Comparison of ENCODE assay signal across 22 cellular contexts in the genomic region with DNA sequence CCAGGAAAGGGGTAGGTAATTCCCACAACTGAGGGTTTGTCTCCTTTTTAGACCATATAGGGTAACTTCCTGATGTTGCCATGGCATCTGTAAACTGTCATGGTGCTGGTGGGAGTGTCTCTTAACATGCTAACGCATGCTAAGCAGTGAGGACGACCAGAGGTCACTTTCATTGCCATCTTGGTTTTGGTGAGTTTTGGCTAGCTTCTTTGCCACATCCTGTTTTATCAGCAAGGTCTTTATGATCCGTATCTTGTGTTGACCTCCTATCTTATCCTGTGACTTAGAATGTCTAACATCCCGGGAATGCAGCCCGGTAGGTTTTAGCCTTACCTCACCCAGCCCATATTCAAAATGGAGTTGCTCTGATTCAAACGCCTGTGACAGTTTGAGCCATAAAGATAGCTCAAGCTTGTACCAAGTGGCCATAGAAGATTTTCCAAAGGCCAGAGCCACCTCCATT.
DNase-seq lines count a peak whose midpoint lies in the region; ATAC-seq, FAIRE-seq and TF ChIP-seq lines count a peak whose summit lies in the region.
"Had no signal": no experiment of that assay in that cellular context is flagged by ENCODE, and none has a peak within 500 bp of the region (broad histone marks: within the 10 kb centered on the region; RNA-seq: fewer than 3 reads in every experiment).

No MANE protein-coding gene starts in this region.

- WGBS in H1 (ENCODE audit: extremely low coverage in 1 of 2, insufficient coverage in 1 of 2, insufficient read length in 1 of 2, insufficient replicate concordance in 2 of 2, low coverage in 1 of 2, low lambda C conversion rate in 2 of 2, missing lambda C conversion rate in 1 of 2), 2 experiments, result 86% methylated on average over 6 of the region's 6 CpGs; no CpG with 5 or more reads in 1 of the 2 experiments
- WGBS in GM23248 (ENCODE audit: low coverage in 1 of 2, low lambda C conversion rate in 2 of 2, missing lambda C conversion rate in 2 of 2), 2 experiments, result 93 to 98% methylated on average over 6 of the region's 6 CpGs

- H2BK20ac ChIP-seq in H1 (ENCODE audit: low read length), result no peak overlapping the region

- no peak overlapping the region for H4K5ac ChIP-seq in H1 (ENCODE audit: insufficient read length, low read depth, low read length)

- TF ChIP-seq RAD21 in H1 (IDR thresholded peaks at IDR 0.05 in 1 of 2, conservative IDR thresholded peaks at IDR 0.05 in 1 of 2; ENCODE audit: low read depth in 2 of 2, low read length in 2 of 2), result no peak

- CTCF ChIA-PET in H1 (lab: Charles Lee; ENCODE audit: partially characterized antibody), result interaction anchor here (0.8 to 3.3 kb wide), 4 partner anchors 24 to 284 kb away, joined by 4 to 17 read pairs (median 5); no protein-coding TSS in a partner anchor

- ATAC-seq in HG03520 (IDR thresholded peaks at IDR 0.05; ENCODE audit: unreplicated experiment), result no peak

- no peak overlapping the region for H2BK5ac ChIP-seq in H1 (ENCODE audit: low read depth, low read length)

- H3K9me3 ChIP-seq in H1 (ENCODE audit: insufficient read depth in 2 of 2, low read depth in 1 of 2, low read length in 1 of 2) (peaks cover 7 to 12% of the 10 kb centered on the region in 2 experiments; a peak in 3 of 4 replicates), neutrophil (no peaks in the 10 kb centered on the region), GM23248 (ENCODE audit: low read depth) (peaks cover 3% of the 10 kb centered on the region)
- H3K9me3 ChIP-seq: suprapubic skin had no signal

- H2AFZ ChIP-seq in H1 (ENCODE audit: low read length), result no peak overlapping the region
- no peak overlapping the region for H2AFZ ChIP-seq in GM23248

- TF ChIP-seq EP300 in H1 (IDR thresholded peaks at IDR 0.05; ENCODE audit: borderline replicate concordance in 1 of 2, low read depth in 2 of 2, low read length in 2 of 2), result no peak

- no peak overlapping the region for H3K27ac ChIP-seq in H1 (ENCODE audit: low read depth, low read length)
- peak overlapping the region; percentile 64 for H3K27ac ChIP-seq in neutrophil
- no peak overlapping the region for H3K27ac ChIP-seq in GM23248
- H3K27ac ChIP-seq: suprapubic skin had no signal

- H4K20me1 ChIP-seq in H1 (replicated peaks in 1 of 2; ENCODE audit: control insufficient read depth in 1 of 2, insufficient read depth in 2 of 2, low read length in 2 of 2) (no peaks in the 10 kb centered on the region), GM23248 (ENCODE audit: insufficient read depth) (no peaks in the 10 kb centered on the region)

- H3K27me3 ChIP-seq in H1 (replicated peaks in 1 of 4; ENCODE audit: control insufficient read depth in 3 of 4, extremely low read depth in 1 of 4, insufficient read depth in 3 of 4, low read length in 3 of 4), result no peaks in the 10 kb centered on the region
- H3K27me3 ChIP-seq in neutrophil, result no peaks in the 10 kb centered on the region
- no peaks in the 10 kb centered on the region for H3K27me3 ChIP-seq in GM23248 (replicated peaks; ENCODE audit: insufficient read depth)
- H3K27me3 ChIP-seq: suprapubic skin had no signal

- H3K4me3 ChIP-seq in H1 (ENCODE audit: extremely low read depth in 1 of 4, insufficient read depth in 2 of 4, low read depth in 3 of 4, low read length in 4 of 4), result no peak overlapping the region
- no peak overlapping the region for H3K4me3 ChIP-seq in neutrophil (ENCODE audit: low read depth in 1 of 2, low read length in 1 of 2)
- no peak overlapping the region for H3K4me3 ChIP-seq in GM23248
- H3K4me3 ChIP-seq: suprapubic skin had no signal

- H3K18ac ChIP-seq in H1 (ENCODE audit: extremely low read depth, low read length), result no peak overlapping the region

- H3K36me3 ChIP-seq in H1 (ENCODE audit: control insufficient read depth in 2 of 4, insufficient read depth in 4 of 4, low read length in 3 of 4), result no peaks in the 10 kb centered on the region
- no peaks in the 10 kb centered on the region for H3K36me3 ChIP-seq in neutrophil
- no peaks in the 10 kb centered on the region for H3K36me3 ChIP-seq in GM23248 (ENCODE audit: low read depth)
- H3K36me3 ChIP-seq: suprapubic skin had no signal

- no peak for TF ChIP-seq CTCF in H1 (IDR thresholded peaks at IDR 0.05; ENCODE audit: control extremely low read depth in 1 of 3, insufficient read depth in 1 of 3, low read depth in 1 of 3, low read length in 3 of 3)
- TF ChIP-seq CTCF in neutrophil (IDR thresholded peaks at IDR 0.05), result no peak

- no peak overlapping the region for H3K14ac ChIP-seq in H1 (ENCODE audit: insufficient read length)

- H3K23ac ChIP-seq in H1 (ENCODE audit: insufficient read length), result no peak overlapping the region

- no peaks in the 10 kb centered on the region for H3K9me2 ChIP-seq in GM23248 (ENCODE audit: insufficient read depth)

- in situ Hi-C loops in GM23248 (cut with MboI), result no loop called here

- no peak overlapping the region; the same call in 1 of the 2 replicates for H2AK5ac ChIP-seq in H1 (ENCODE audit: low read depth, low read length)

- 0 out of 2 replicates have a peak overlapping the region, but pooled peaks have one; percentile 68 for H2BK12ac ChIP-seq in H1 (ENCODE audit: low read depth, low read length)

- H3K4me1 ChIP-seq in H1 (replicated peaks in 1 of 4; ENCODE audit: control insufficient read depth in 3 of 4, insufficient read depth in 4 of 4, low read length in 3 of 4), result 0 out of 7 replicates have a peak, but pooled peaks cover 0 to 3% (median 0%) of the 10 kb centered on the region in 4 experiments
- H3K4me1 ChIP-seq in neutrophil (ENCODE audit: control insufficient read depth in 1 of 2, insufficient read depth in 1 of 2, low read depth in 1 of 2, low read length in 1 of 2), result peaks cover 19% of the 10 kb centered on the region in 2 experiments
- H3K4me1 ChIP-seq in GM23248 (ENCODE audit: insufficient read depth), result no peaks in the 10 kb centered on the region

- no peak overlapping the region for H3K56ac ChIP-seq in H1 (replicated peaks; ENCODE audit: insufficient read length, low read depth, low read length)

- H3F3A ChIP-seq in GM23248 (ENCODE audit: insufficient read depth), result no peaks in the 10 kb centered on the region

- H3K79me1 ChIP-seq in H1 (ENCODE audit: low read depth, low read length), result no peaks in the 10 kb centered on the region

- H4K91ac ChIP-seq in H1 (replicated peaks; ENCODE audit: insufficient read length, low read length), result no peak overlapping the region

- FAIRE-seq in H1 (lab: Jason Lieb, UNC), result no peak
- FAIRE-seq: GM18507 had no signal

- no peak overlapping the region for H4K8ac ChIP-seq in H1 (ENCODE audit: extremely low read depth, insufficient read depth, low read length)

- H3K9ac ChIP-seq in H1 (replicated peaks in 1 of 4; ENCODE audit: extremely low read depth in 1 of 4, low read depth in 3 of 4, low read length in 3 of 4) (no peak overlapping the region), GM23248 (no peak overlapping the region)

- POLR2A ChIA-PET in H1 (lab: Charles Lee; ENCODE audit: partially characterized antibody), result no interaction called here

- H3K4me2 ChIP-seq in H1 (ENCODE audit: insufficient read depth in 1 of 2, low read depth in 2 of 2, low read length in 2 of 2) (no peak overlapping the region), GM23248 (ENCODE audit: unreplicated experiment) (no peak overlapping the region)

- H3K79me2 ChIP-seq in H1 (ENCODE audit: control insufficient read depth in 1 of 2, insufficient read depth in 2 of 2, low read length in 2 of 2) (no peaks in the 10 kb centered on the region), GM23248 (ENCODE audit: insufficient read depth) (no peaks in the 10 kb centered on the region)

- no peak overlapping the region for H2BK120ac ChIP-seq in H1 (replicated peaks; ENCODE audit: low read depth, low read length)

- no peak overlapping the region for H2BK15ac ChIP-seq in H1 (ENCODE audit: low read length)

- peak; percentile 57 for DNase-seq in ELF-1 (ENCODE audit: low read depth, low spot score)
- peak; percentile 90 for DNase-seq in M059J (ENCODE audit: low read depth)
- no peak for DNase-seq in H1 (ENCODE audit: low read depth in 1 of 2, low spot score in 2 of 2)
- DNase-seq in GM23248, result no peak
- DNase-seq in HPDE6-E6E7 (ENCODE audit: extremely low spot score), result no peak
- DNase-seq: activated CD4-positive, CD25-positive, alpha-beta regulatory T cell treated with anti-CD3 and anti-CD28 coated beads, Interleukin-2, amount 50 U/mL, for 72 hours; activated effector memory CD4-positive, alpha-beta T cell treated with Interleukin-2 at 50 U/mL for 16 hours; AML-193; anterior cingulate cortex; cerebellar nuclear complex; DND-41; effector CD4-positive, alpha-beta T cell; head of caudate nucleus; immature natural killer cell; MV-4-11; NCI-H1694 treated with DMSO at 0.1 percent for 48 hours; NCI-H2227 treated with DMSO at 0.1 percent for 48 hours; NK-92 treated with Interleukin-12 subunit alpha and Interleukin-12 subunit beta, amount 100 ng/mL, for 24 hours had no signal

- no peaks in the 10 kb centered on the region for H3K23me2 ChIP-seq in H1 (ENCODE audit: low read depth, low read length)

- TF ChIP-seq POLR2A in H1 (IDR thresholded peaks at IDR 0.05; ENCODE audit: control extremely low read depth in 1 of 2, low read depth in 2 of 2, low read length in 2 of 2), result no peak

- H3K4ac ChIP-seq in H1 (replicated peaks; ENCODE audit: insufficient read length, low read depth, low read length), result no peak overlapping the region

TF ChIP-seq in H1, 55 proteins besides CTCF, POLR2A, EP300 and RAD21:
- TF ChIP-seq TEAD4 (IDR thresholded peaks at IDR 0.05; ENCODE audit: low read depth, low read length), result 0 out of 2 replicates have a peak, but pooled peaks have one; percentile 54
- TF ChIP-seq SP4 (IDR thresholded peaks at IDR 0.05; ENCODE audit: low read length), result no peak
- no peak for TF ChIP-seq CBX8 (IDR thresholded peaks at IDR 0.05; ENCODE audit: borderline replicate concordance, low read depth, low read length)
- TF ChIP-seq BCL11A (IDR thresholded peaks at IDR 0.05; ENCODE audit: low read depth in 2 of 2, low read length in 2 of 2), result no peak
- no peak for TF ChIP-seq RBBP5 (IDR thresholded peaks at IDR 0.05; ENCODE audit: borderline replicate concordance, low read depth, low read length)
- no peak for TF ChIP-seq SP2 (IDR thresholded peaks at IDR 0.05; ENCODE audit: low read length)

Comparison
In these comparisons a context has a peak if more than half of its experiments do, and no peak if none do; other contexts are left out.
1. DNase-seq: peak in ELF-1 (single experiment) and M059J (single experiment); none in H1 (0 of 2), GM23248 (single experiment) and HPDE6-E6E7 (single experiment).